8 cellular contexts compared by ENCODE assay signal in the genomic region with DNA sequence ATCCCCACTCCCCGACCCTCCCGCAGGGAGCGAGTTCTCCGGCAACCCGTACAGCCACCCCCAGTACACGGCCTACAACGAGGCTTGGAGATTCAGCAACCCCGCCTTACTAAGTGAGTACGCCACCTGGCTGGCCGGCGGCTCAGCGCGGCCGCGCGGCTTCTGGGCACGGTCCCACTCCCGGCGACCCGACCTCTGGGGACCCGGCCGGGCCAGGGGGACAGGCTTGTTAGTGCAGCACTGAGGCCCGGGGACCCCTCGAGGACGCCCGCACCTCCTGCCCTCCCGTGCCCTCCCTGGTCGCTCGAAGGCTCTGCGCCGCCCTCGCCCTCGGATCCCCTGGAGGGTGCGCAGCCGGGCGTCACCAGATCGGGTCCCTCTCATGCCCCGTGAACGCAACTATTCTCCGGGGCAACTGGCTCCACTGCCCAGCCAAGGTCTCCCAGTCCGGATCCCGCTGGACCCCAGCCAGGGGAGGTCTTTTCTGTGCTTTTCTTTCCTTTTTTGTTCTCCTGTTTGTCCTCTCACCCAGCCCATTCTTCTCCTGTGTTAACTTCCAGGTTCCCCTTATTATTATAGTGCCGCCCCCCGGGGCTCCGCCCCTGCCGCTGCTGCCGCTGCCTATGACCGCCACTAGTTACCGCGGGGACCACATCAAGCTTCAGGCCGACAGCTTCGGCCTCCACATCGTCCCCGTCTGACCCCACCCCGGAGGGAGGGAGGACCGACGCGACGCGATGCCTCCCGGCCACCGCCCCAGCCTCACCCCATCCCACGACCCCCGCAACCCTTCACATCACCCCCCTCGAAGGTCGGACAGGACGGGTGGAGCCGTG.
DNase-seq lines count a peak whose midpoint lies in the region; ATAC-seq and TF ChIP-seq lines count a peak whose summit lies in the region.

No MANE protein-coding gene starts in this region.

- peak overlapping the region; percentile 68 to 89 (median 77) for H3K4me3 Mint-ChIP-seq in T-cell

- H3K27ac Mint-ChIP-seq in T-cell, result no peak overlapping the region

- DNase-seq in activated gamma-delta T cell (lab: John Stamatoyannopoulos, UW) (peak; percentile 13), activated gamma-delta T cell treated with Interleukin-2 at 50 U/mL for 16 hours (no peak), T-cell (peak in 6 of 34 experiments; percentile 19 to 29 (median 22)), dorsolateral prefrontal cortex (peak in 1 of 10 donors; percentile 11), GDM1 (lab: John Stamatoyannopoulos, UW) (no peak), MV-4-11 (lab: John Stamatoyannopoulos, UW) (no peak), AG08395 (ENCODE audit: low spot score) (no peak)

- peaks cover 73 to 82% of the 10 kb centered on the region in 2 donors for H3K27me3 Mint-ChIP-seq in T-cell

- ATAC-seq in T-cell (replicated peaks in 1 of 4), result peak; percentile 40 to 67 (median 44)

- H3K4me1 ChIP-seq in muscle layer of duodenum (ENCODE audit: control insufficient read depth in 1 of 2, insufficient read depth in 2 of 2, low read length in 2 of 2), result peaks cover 0 to 35% of the 10 kb centered on the region in 2 donors

- H3K27ac ChIP-seq in dorsolateral prefrontal cortex, result no peak overlapping the region
- H3K27ac ChIP-seq in muscle layer of duodenum (ENCODE audit: low read length), result no peak overlapping the region

- CTCF ChIA-PET in T-cell (lab: Charles Lee), result no interaction called here

- no peaks in the 10 kb centered on the region for H3K36me3 Mint-ChIP-seq in T-cell

- peaks cover 29 to 43% (median 40%) of the 10 kb centered on the region in 3 donors for H3K4me1 Mint-ChIP-seq in T-cell

- H3K36me3 ChIP-seq in muscle layer of duodenum (ENCODE audit: control insufficient read depth in 1 of 2, insufficient read depth in 2 of 2, low read length in 2 of 2), result no peaks in the 10 kb centered on the region

- intact Hi-C loops in dorsolateral prefrontal cortex (cut with DNase I), result no loop called here

- H3K9me3 ChIP-seq in muscle layer of duodenum (ENCODE audit: control insufficient read depth in 1 of 2, low read length in 2 of 2), result peaks cover 0 to 4% of the 10 kb centered on the region in 2 donors

- H3K27me3 ChIP-seq in dorsolateral prefrontal cortex (peaks cover 11 to 99% (median 87%) of the 10 kb centered on the region in 45 donors), muscle layer of duodenum (ENCODE audit: low read depth, low read length) (peaks cover 66% of the 10 kb centered on the region)

- no peaks in the 10 kb centered on the region for H3K9me3 Mint-ChIP-seq in T-cell

- POLR2A ChIA-PET in T-cell (lab: Charles Lee), result no interaction called here

- peak in 9 of 56 donors; percentile 7 to 34 (median 16) for TF ChIP-seq CTCF in dorsolateral prefrontal cortex (IDR thresholded peaks at IDR 0.05 in 54 of 56, conservative IDR thresholded peaks at IDR 0.05 in 2 of 56; ENCODE audit: low read depth in 1 of 56, partially characterized antibody in 56 of 56)

- H3K4me3 ChIP-seq in dorsolateral prefrontal cortex (peak overlapping the region in 58 of 59 donors; percentile 7 to 62 (median 40)), muscle layer of duodenum (ENCODE audit: low read depth in 1 of 2, low read length in 2 of 2) (peak overlapping the region; percentile 30 to 54)
